Comparison of ENCODE assay signal across 22 cellular contexts in the genomic region with DNA sequence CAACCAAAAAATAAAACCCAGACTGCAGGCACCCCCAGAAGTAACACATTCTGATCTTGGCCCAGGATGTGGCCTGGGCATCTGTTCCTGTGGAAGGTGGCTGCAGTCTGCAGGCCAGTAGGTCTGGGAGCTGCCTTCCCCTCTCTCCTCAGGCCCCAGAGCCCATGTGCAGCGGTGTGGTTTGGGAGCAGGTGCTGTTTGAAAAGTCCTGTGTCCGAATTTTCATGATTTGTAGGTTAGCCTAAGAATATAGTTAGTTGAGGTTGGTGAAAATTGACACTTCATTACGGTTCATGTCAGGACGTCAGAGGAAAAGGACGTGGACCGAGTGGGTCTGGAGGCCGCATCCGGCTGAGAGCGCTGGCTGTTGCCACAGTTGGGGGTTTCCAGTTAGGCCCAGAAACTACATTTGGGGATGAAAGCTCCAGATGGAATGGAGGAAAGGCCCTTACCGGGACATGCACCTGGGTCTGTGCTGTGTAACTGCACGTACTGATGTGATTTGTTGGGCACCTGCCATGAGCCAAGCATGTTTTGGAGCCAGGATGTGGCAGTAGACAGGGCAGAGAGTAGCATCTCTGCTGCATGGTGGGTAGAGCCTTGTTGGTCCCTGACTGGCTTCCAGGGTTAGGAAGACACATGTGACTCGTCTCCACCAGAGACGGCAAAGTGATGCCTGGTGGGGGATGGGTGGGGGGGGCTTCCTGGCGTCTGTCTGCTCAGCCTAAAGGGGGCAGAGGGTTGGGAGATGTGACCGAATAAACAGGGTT. TPM values are rescaled to one million over a fixed set of nuclear protein-coding genes. Genes with fewer than 3 reads are reported as not detected.
DNase-seq lines count a peak whose midpoint lies in the region; ATAC-seq, FAIRE-seq and TF ChIP-seq lines count a peak whose summit lies in the region.
"Had no signal": no experiment of that assay in that cellular context is flagged by ENCODE, and none has a peak within 500 bp of the region (broad histone marks: within the 10 kb centered on the region; RNA-seq: fewer than 3 reads in every experiment).

No MANE protein-coding gene starts in this region.

- intact Hi-C loops in right lobe of liver (cut with DNase I) (no loop called here), HepG2 (cut with micrococcal nuclease; ENCODE audit: unreplicated experiment) (no loop called here)

- H3K27ac Mint-ChIP-seq in endothelial cell (ENCODE audit: unreplicated experiment) (peak overlapping the region; percentile 78), nephron progenitor cell (no peak overlapping the region)
- H3K27ac Mint-ChIP-seq: CD8-positive, alpha-beta T cell had no signal

- TF ChIP-seq CTCF in right lobe of liver (IDR thresholded peaks at IDR 0.05) (no peak), HepG2 (CRISPR knock-in tag; IDR thresholded peaks at IDR 0.05) (no peak), endothelial cell (IDR thresholded peaks at IDR 0.05; ENCODE audit: unreplicated experiment) (no peak), osteoblast (IDR thresholded peaks at IDR 0.05; ENCODE audit: extremely low read depth, low read depth, low read length) (no peak), nephron progenitor cell (IDR thresholded peaks at IDR 0.05) (no peak)

- DNase-seq in right lobe of liver (peak in 2 of 3 donors; percentile 14 to 36), HepG2 (ENCODE audit: low spot score) (no peak), endothelial cell (ENCODE audit: low spot score) (no peak), osteoblast (ENCODE audit: insufficient read length, low spot score, missing footprints) (peak; percentile 80), nephron progenitor cell (no peak), NCI-H748 (lab: John Stamatoyannopoulos, UW; ENCODE audit: unreplicated experiment) (no peak), NCI-H748 treated with DMSO at 0.1 percent for 48 hours (lab: John Stamatoyannopoulos, UW) (no peak)
- no peak for DNase-seq in activated CD4-positive, alpha-beta T cell treated with anti-CD3 and anti-CD28 coated beads for 1 hour
- DNase-seq: Calu3; CD8-positive, alpha-beta T cell; GOT3; KBM-7; NCI-H1105 treated with DMSO at 0.1 percent for 48 hours; NCI-H1694 treated with DMSO at 0.1 percent for 48 hours; NCI-H774; OCI-M1; SJCRH30 had no signal

- H3K27ac ChIP-seq in right lobe of liver: no peak overlapping the region
- H3K27ac ChIP-seq in HepG2 (ENCODE audit: extremely low read length, insufficient read depth, low read length): no peak overlapping the region
- H3K27ac ChIP-seq in osteoblast (ENCODE audit: low read depth, low read length): no peak overlapping the region
- H3K27ac ChIP-seq: BLaER1, SJCRH30 had no signal

- CTCF ChIA-PET in HepG2 (lab: Yijun Ruan, JAX; ENCODE audit: low intra/inter-chr PET ratio, low total read pairs): no interaction called here

- no peak for FAIRE-seq in HepG2 (lab: Jason Lieb, UNC)
- FAIRE-seq: A204.1, GM12878 had no signal

- no peak overlapping the region for H3K4me3 ChIP-seq in right lobe of liver
- H3K4me3 ChIP-seq in HepG2 (replicated peaks in 1 of 3; ENCODE audit: insufficient read depth in 1 of 3, low read depth in 2 of 3, low read length in 3 of 3): no peak overlapping the region
- H3K4me3 ChIP-seq in osteoblast (ENCODE audit: insufficient read depth, low read length): no peak overlapping the region
- H3K4me3 ChIP-seq: BLaER1, GM12878, SJCRH30 had no signal

- H3K36me3 ChIP-seq in right lobe of liver: peaks cover 0 to 33% (median 8%) of the 10 kb centered on the region in 4 donors
- peaks cover 19 to 67% of the 10 kb centered on the region in 2 experiments; a peak in 4 of 5 replicates for H3K36me3 ChIP-seq in HepG2 (replicated peaks in 1 of 2; ENCODE audit: control insufficient read depth in 1 of 2, insufficient read depth in 2 of 2, low read length in 2 of 2)
- no peaks in the 10 kb centered on the region for H3K36me3 ChIP-seq in osteoblast (ENCODE audit: insufficient read depth, low read length)

- TF ChIP-seq POLR2A in right lobe of liver (IDR thresholded peaks at IDR 0.05): no peak
- TF ChIP-seq POLR2A in HepG2 (IDR thresholded peaks at IDR 0.05; ENCODE audit: insufficient read depth in 1 of 2, low read depth in 2 of 2, low read length in 2 of 2): no peak

- TF ChIP-seq EP300 in HepG2 (IDR thresholded peaks at IDR 0.05; ENCODE audit: low read depth in 2 of 2, low read length in 2 of 2): no peak
- TF ChIP-seq EP300 in HepG2 (CRISPR knock-in tag; IDR thresholded peaks at IDR 0.05; ENCODE audit: borderline replicate concordance): no peak

- peak overlapping the region; percentile 37 for H3K4me3 Mint-ChIP-seq in endothelial cell (ENCODE audit: unreplicated experiment)
- H3K4me3 Mint-ChIP-seq in nephron progenitor cell: no peak overlapping the region
- H3K4me3 Mint-ChIP-seq: CD8-positive, alpha-beta T cell had no signal

- 93% methylated on average over 10 of the region's 15 CpGs for WGBS in right lobe of liver (ENCODE audit: insufficient coverage, low coverage, low lambda C conversion rate, missing lambda C conversion rate)
- 94% methylated on average over 15 of the region's 15 CpGs for WGBS in HepG2 (ENCODE audit: low lambda C conversion rate)

- H3K4me2 ChIP-seq in HepG2 (ENCODE audit: low read depth, low read length) (no peak overlapping the region), osteoblast (ENCODE audit: insufficient read depth, low read length) (no peak overlapping the region)
- H3K4me2 ChIP-seq: BLaER1 had no signal

- H3K9ac ChIP-seq in HepG2 (ENCODE audit: insufficient read depth, low read depth, low read length): no peak overlapping the region
- H3K9ac ChIP-seq: BLaER1 had no signal

- no peaks in the 10 kb centered on the region for H3K79me2 ChIP-seq in HepG2 (ENCODE audit: insufficient read depth, low read length)
- H3K79me2 ChIP-seq in osteoblast (ENCODE audit: insufficient read depth, low read length): no peaks in the 10 kb centered on the region

- H3K27me3 Mint-ChIP-seq in endothelial cell (ENCODE audit: unreplicated experiment) (peaks cover 12% of the 10 kb centered on the region), nephron progenitor cell (ENCODE audit: low read depth, poor library complexity) (no peaks in the 10 kb centered on the region)

- H3K9me3 ChIP-seq in right lobe of liver (no peaks in the 10 kb centered on the region), HepG2 (ENCODE audit: low read length) (no peaks in the 10 kb centered on the region), osteoblast (ENCODE audit: low read depth, low read length) (no peaks in the 10 kb centered on the region)
- H3K9me3 ChIP-seq: BLaER1, SJCRH30 had no signal

- peaks cover 0 to 8% (median 0%) of the 10 kb centered on the region in 4 donors for H3K4me1 ChIP-seq in right lobe of liver
- no peaks in the 10 kb centered on the region for H3K4me1 ChIP-seq in HepG2 (ENCODE audit: insufficient read depth, low read length)
- H3K4me1 ChIP-seq in osteoblast (ENCODE audit: insufficient read depth, low read length): no peaks in the 10 kb centered on the region

- H3K4me1 Mint-ChIP-seq in endothelial cell (ENCODE audit: unreplicated experiment): no peaks in the 10 kb centered on the region
- peaks cover 36% of the 10 kb centered on the region for H3K4me1 Mint-ChIP-seq in nephron progenitor cell

- ATAC-seq in right lobe of liver (no peak), HepG2 (no peak)
- ATAC-seq: CD8-positive, alpha-beta T cell; GM12878 had no signal

- H3K36me3 Mint-ChIP-seq in endothelial cell (ENCODE audit: low read depth, unreplicated experiment) (peaks cover 50% of the 10 kb centered on the region), nephron progenitor cell (ENCODE audit: low read depth) (peaks cover 40% of the 10 kb centered on the region)

- in situ Hi-C loops in HepG2 (cut with HindIII; ENCODE audit: extremely low pct_ligation_motif_present, low pct_unique_long_range_greater_than_20kb): no loop called here

- POLR2A ChIA-PET in HepG2 (lab: Yijun Ruan, JAX): no interaction called here

- BruUV-seq in HepG2 (replicated peaks; lab: Mats Ljungman, UMichigan): no TSS peak

- H3K9me3 Mint-ChIP-seq in endothelial cell (ENCODE audit: unreplicated experiment) (no peaks in the 10 kb centered on the region), nephron progenitor cell (no peaks in the 10 kb centered on the region)
- H3K9me3 Mint-ChIP-seq: CD8-positive, alpha-beta T cell had no signal

- H3K27me3 ChIP-seq in right lobe of liver (no peaks in the 10 kb centered on the region), HepG2 (ENCODE audit: control insufficient read depth in 1 of 2, insufficient read depth in 2 of 2, low read length in 2 of 2) (no peaks in the 10 kb centered on the region), osteoblast (ENCODE audit: insufficient read depth, low read length) (no peaks in the 10 kb centered on the region)
- H3K27me3 ChIP-seq: BLaER1, SJCRH30 had no signal

- H2AFZ ChIP-seq in HepG2 (ENCODE audit: low read length) (no peak overlapping the region), osteoblast (ENCODE audit: low read length) (no peak overlapping the region)

- TF ChIP-seq RAD21 in HepG2 (CRISPR knock-in tag; IDR thresholded peaks at IDR 0.05): no peak

- no peaks in the 10 kb centered on the region for H4K20me1 ChIP-seq in HepG2 (ENCODE audit: insufficient read depth, low read length)
- H4K20me1 ChIP-seq in osteoblast (ENCODE audit: insufficient read depth, low read length): no peaks in the 10 kb centered on the region

RNA-seq across cellular contexts. Expression of a gene that starts 21.7 kb away (rescaled TPM):
- total RNA-seq in right lobe of liver: 100 to 1,000 TPM in 5 of 6 experiments, 10 to 100 TPM in 1; 73.9 to 176 (median 140) TPM
- 0.98 and 8.5 TPM in 2 replicates for total RNA-seq in HepG2 (2016; rRNA removed; fragmentation: Illumina TruSeq; extraction: Trizol)
- total RNA-seq in HepG2 (2016; cell fraction: cytosol; rRNA removed; fragmentation: Illumina TruSeq; extraction: Trizol; ENCODE audit: low read depth): 1.8 and 1.9 TPM in 2 replicates
- total RNA-seq in HepG2 (2016; cell fraction: insoluble cytoplasmic fraction; rRNA removed; fragmentation: Illumina TruSeq; extraction: Trizol): 1.2 and 9.0 TPM in 2 replicates
- 1.4 and 1.8 TPM in 2 replicates for total RNA-seq in HepG2 (2016; cell fraction: membrane; rRNA removed; fragmentation: Illumina TruSeq; extraction: Trizol)
- total RNA-seq in HepG2 (2016; cell fraction: nucleus; rRNA removed; fragmentation: Illumina TruSeq; extraction: Trizol): 14.0 and 15.7 TPM in 2 replicates
- 63.6 and 107 TPM in 2 replicates for polyA plus RNA-seq in HepG2 (2011; rRNA removed)
- 8.9 and 16.3 TPM in 2 replicates for polyA plus RNA-seq in HepG2 (2011; cell fraction: cytosol; rRNA removed)
- 1,761 and 2,041 TPM in 2 replicates for polyA plus RNA-seq in HepG2 (2011; cell fraction: nucleus; rRNA removed)
- polyA plus RNA-seq in HepG2 (2012): 31.4 and 46.5 TPM in 2 replicates
- polyA plus RNA-seq in HepG2 (2016; cell fraction: cytosol; fragmentation: Illumina TruSeq; extraction: Trizol; ENCODE audit: low read depth): 1.9 and 2.1 TPM in 2 replicates
- polyA plus RNA-seq in HepG2 (2016; cell fraction: insoluble cytoplasmic fraction; fragmentation: Illumina TruSeq; extraction: Trizol; ENCODE audit: low read depth): 1.9 and 2.5 TPM in 2 replicates
- 1.6 and 2.1 TPM in 2 replicates for polyA plus RNA-seq in HepG2 (2016; cell fraction: membrane; fragmentation: Illumina TruSeq; extraction: Trizol; ENCODE audit: low read depth)
- 65.6 and 66.9 TPM in 2 replicates for polyA plus RNA-seq in HepG2 (2016; cell fraction: nucleus; fragmentation: Illumina TruSeq; extraction: Trizol; ENCODE audit: insufficient read depth, low read depth)
- 15.4 TPM in 1 of 2 replicates, not detected in the other for polyA minus RNA-seq in HepG2 (2011; rRNA and poly(A)+ RNA removed; ENCODE audit: low replicate concordance)
- polyA minus RNA-seq in HepG2 (2011; cell fraction: cytosol; rRNA and poly(A)+ RNA removed): 5.8 and 5.9 TPM in 2 replicates
- polyA minus RNA-seq in HepG2 (2011; cell fraction: nucleus; rRNA and poly(A)+ RNA removed): 43.4 and 57.3 TPM in 2 replicates
- 2.4 TPM for total RNA-seq in endothelial cell (ENCODE audit: unreplicated experiment)
- not detected in 2 replicates for total RNA-seq in osteoblast
- total RNA-seq: Calu3; CD8-positive, alpha-beta T cell; NCI-H460; RPMI7951 had no signal
- polyA plus RNA-seq: GM12878 had no signal

RNA-seq across cellular contexts. Expression of a gene that starts 43.1 kb away (rescaled TPM):
- total RNA-seq in right lobe of liver (1 to 10 TPM in 4 of 6 experiments, under 1 TPM in 2; 0.73 to 2.4 (median 1.5) TPM), HepG2 (2016; rRNA removed; fragmentation: Illumina TruSeq; extraction: Trizol) (0.07 TPM in 1 of 2 replicates, not detected in the other), endothelial cell (ENCODE audit: unreplicated experiment) (0.69 TPM), osteoblast (not detected in 2 replicates)
- total RNA-seq in HepG2 (2016; cell fraction: cytosol; rRNA removed; fragmentation: Illumina TruSeq; extraction: Trizol; ENCODE audit: low read depth): not detected in 2 replicates
- total RNA-seq in HepG2 (2016; cell fraction: insoluble cytoplasmic fraction; rRNA removed; fragmentation: Illumina TruSeq; extraction: Trizol): 0.04 TPM in 1 of 2 replicates, not detected in the other
- total RNA-seq in HepG2 (2016; cell fraction: membrane; rRNA removed; fragmentation: Illumina TruSeq; extraction: Trizol): 0.06 TPM in 1 of 2 replicates, not detected in the other
- not detected in 2 replicates for total RNA-seq in HepG2 (2016; cell fraction: nucleus; rRNA removed; fragmentation: Illumina TruSeq; extraction: Trizol)
- 0.03 and 0.05 TPM in 2 replicates for polyA plus RNA-seq in HepG2 (2011; rRNA removed)
- polyA plus RNA-seq in HepG2 (2011; cell fraction: cytosol; rRNA removed): 0.05 and 0.08 TPM in 2 replicates
- 0.26 and 0.32 TPM in 2 replicates for polyA plus RNA-seq in HepG2 (2011; cell fraction: nucleus; rRNA removed)
- polyA plus RNA-seq in HepG2 (2012): not detected in 2 replicates
- not detected in 2 replicates for polyA plus RNA-seq in HepG2 (2016; cell fraction: cytosol; fragmentation: Illumina TruSeq; extraction: Trizol; ENCODE audit: low read depth)
- polyA plus RNA-seq in HepG2 (2016; cell fraction: insoluble cytoplasmic fraction; fragmentation: Illumina TruSeq; extraction: Trizol; ENCODE audit: low read depth): 0.19 TPM in 1 of 2 replicates, not detected in the other
- polyA plus RNA-seq in HepG2 (2016; cell fraction: membrane; fragmentation: Illumina TruSeq; extraction: Trizol; ENCODE audit: low read depth): not detected in 2 replicates
- polyA plus RNA-seq in HepG2 (2016; cell fraction: nucleus; fragmentation: Illumina TruSeq; extraction: Trizol; ENCODE audit: insufficient read depth, low read depth): not detected in 2 replicates
- 0.38 TPM in 1 of 2 replicates, not detected in the other for polyA minus RNA-seq in HepG2 (2011; rRNA and poly(A)+ RNA removed; ENCODE audit: low replicate concordance)
- polyA minus RNA-seq in HepG2 (2011; cell fraction: cytosol; rRNA and poly(A)+ RNA removed): not detected in 2 replicates
- not detected in 2 replicates for polyA minus RNA-seq in HepG2 (2011; cell fraction: nucleus; rRNA and poly(A)+ RNA removed)
- total RNA-seq: CD8-positive, alpha-beta T cell; RPMI7951 had no signal

Comparison
In these comparisons a context has a peak if more than half of its experiments do, and no peak if none do; other contexts are left out.
1. DNase-seq: peak in right lobe of liver (2 of 3) and osteoblast (single experiment); none in HepG2 (single experiment), endothelial cell (single experiment), nephron progenitor cell (single experiment), activated CD4-positive, alpha-beta T cell treated with anti-CD3 and anti-CD28 coated beads for 1 hour (single experiment), NCI-H748 (single experiment) and NCI-H748 treated with DMSO at 0.1 percent for 48 hours (single experiment).
2. RNA of a gene that starts 21.7 kb away (total RNA-seq): 73.9 to 176 TPM in right lobe of liver; 0.98 to 15.7 TPM in HepG2, 2.4 TPM in endothelial cell (single experiment) and not detected in osteoblast; every median in the first group is over 4 times any median in the second.